ENCODE assay signal across 7 cellular contexts in genomic region chr5:14871084-14871572, GRCh38. TPM values are rescaled to one million over a fixed set of nuclear protein-coding genes. Genes with fewer than 3 reads are reported as not detected.
DNase-seq lines count a peak whose midpoint lies in the region; ATAC-seq and TF ChIP-seq lines count a peak whose summit lies in the region.

No MANE protein-coding gene starts in this region.

- BruUV-seq in Panc1 (replicated peaks; lab: Mats Ljungman, UMichigan): no TSS peak

- H3K4me3 ChIP-seq in Panc1 (ENCODE audit: low read depth in 2 of 2, low read length in 2 of 2) (peak overlapping the region; percentile 40 to 59), adrenal gland (peak overlapping the region in 3 of 4 donors; percentile 25 to 77 (median 31)), iPS-20b (ENCODE audit: low read length) (peak overlapping the region; percentile 74)

- H3K4me1 ChIP-seq in Panc1 (ENCODE audit: control insufficient read depth, insufficient read depth, low read length) (peaks cover 4% of the 10 kb centered on the region; the same call in 1 of the 2 replicates), adrenal gland (replicated peaks in 1 of 2) (peaks cover 0 to 12% of the 10 kb centered on the region in 2 donors), iPS-20b (ENCODE audit: insufficient read depth, low read length) (peaks cover 2% of the 10 kb centered on the region; the same call in 1 of the 2 replicates)

- intact Hi-C loops in Panc1 (cut with micrococcal nuclease; ENCODE audit: unreplicated experiment) (loop anchor here (5.0 kb wide), 2 partner anchors 131 to 144 kb away; no protein-coding TSS in a partner anchor), adrenal gland (cut with DNase I) (loop anchor here in 1 of 2 donors (10.0 kb wide), 1 partner anchor 134 kb away; no protein-coding TSS in a partner anchor)

- CTCF ChIA-PET in Panc1 (lab: Charles Lee): interaction anchor here (0.6 kb wide), 1 partner anchor 62 kb away, joined by 3 read pairs; no protein-coding TSS in a partner anchor

- H3K27ac ChIP-seq in Panc1 (ENCODE audit: low read length): no peak overlapping the region
- H3K27ac ChIP-seq in adrenal gland: peak overlapping the region in 4 of 5 donors; percentile 21 to 97 (median 52)
- no peak overlapping the region for H3K27ac ChIP-seq in iPS-20b (ENCODE audit: low read length)

- peaks cover 24% of the 10 kb centered on the region for H3K27me3 ChIP-seq in Panc1 (ENCODE audit: control insufficient read depth, insufficient read depth, low read length)
- H3K27me3 ChIP-seq in adrenal gland: no peaks in the 10 kb centered on the region
- peaks cover 55% of the 10 kb centered on the region for H3K27me3 ChIP-seq in iPS-20b (ENCODE audit: insufficient read depth, low read length)

- no peak for DNase-seq in Panc1 (ENCODE audit: low read depth, low spot score)
- peak in 5 of 7 donors; percentile 16 to 62 (median 35) for DNase-seq in adrenal gland
- peak; percentile 25 for DNase-seq in stimulated activated CD4-positive, alpha-beta T cell treated with anti-CD3 and anti-CD28 coated beads, Interleukin-12 subunit alpha, Interleukin-12 subunit beta, amount 100 ng/mL, for 4 hours
- DNase-seq in OCI-M2 (lab: John Stamatoyannopoulos, UW; ENCODE audit: unreplicated experiment): no peak

- 0 to 4% (median 1%) methylated on average over 3 to 37 of the region's 37 CpGs for WGBS in adrenal gland, 4 donors

- in situ Hi-C loops in Panc1 (cut with HindIII; ENCODE audit: low pct_unique_long_range_greater_than_20kb, low sequenced_read_pairs): no loop called here

- no peak for TF ChIP-seq CTCF in Panc1 (IDR thresholded peaks at IDR 0.05)
- no peak for TF ChIP-seq CTCF in adrenal gland (IDR thresholded peaks at IDR 0.05)

- ATAC-seq in GM18519 (IDR thresholded peaks at IDR 0.05; ENCODE audit: low FRiP score, unreplicated experiment) (peak; percentile 0), HG02623 (IDR thresholded peaks at IDR 0.05; ENCODE audit: unreplicated experiment) (peak; percentile 11), Panc1 (peak; percentile 26)

- H3K9ac ChIP-seq in iPS-20b (ENCODE audit: low read depth, low read length): no peak overlapping the region; the same call in 1 of the 2 replicates

- 0 out of 2 replicates have a peak, but pooled peaks cover 2% of the 10 kb centered on the region for H3K36me3 ChIP-seq in Panc1 (ENCODE audit: control insufficient read depth, insufficient read depth, low read length)
- no peaks in the 10 kb centered on the region for H3K36me3 ChIP-seq in adrenal gland (replicated peaks in 1 of 2)
- H3K36me3 ChIP-seq in iPS-20b (ENCODE audit: insufficient read depth, low read depth, low read length): no peaks in the 10 kb centered on the region

- POLR2A ChIA-PET in Panc1 (lab: Charles Lee): no interaction called here

- H3K9me3 ChIP-seq in Panc1 (ENCODE audit: control insufficient read depth, insufficient read depth, low read depth, low read length) (no peaks in the 10 kb centered on the region), adrenal gland (replicated peaks in 1 of 3) (peaks cover 0 to 2% (median 0%) of the 10 kb centered on the region in 3 donors), iPS-20b (ENCODE audit: insufficient read depth, low read depth, low read length) (no peaks in the 10 kb centered on the region)

- no peak for TF ChIP-seq POLR2A in adrenal gland (IDR thresholded peaks at IDR 0.05)

RNA-seq across cellular contexts. Expression of gene ANKH, which starts 0.5 kb away (rescaled TPM):
- total RNA-seq in Panc1 (2021; ENCODE audit: unreplicated experiment): 11.2 TPM
- polyA plus RNA-seq in Panc1 (2012; ENCODE audit: insufficient read length): 9.7 TPM
- 10 to 100 TPM; 27.4 to 45.6 (median 34.4) TPM for total RNA-seq in adrenal gland
- 10 to 100 TPM; 15.0 to 17.5 (median 15.2) TPM for polyA plus RNA-seq in adrenal gland

Comparison
In these comparisons a context has a peak if more than half of its experiments do, and no peak if none do; other contexts are left out.
1. DNase-seq: peak in adrenal gland (5 of 7) and stimulated activated CD4-positive, alpha-beta T cell treated with anti-CD3 and anti-CD28 coated beads, Interleukin-12 subunit alpha, Interleukin-12 subunit beta, amount 100 ng/mL, for 4 hours (single experiment); none in Panc1 (single experiment) and OCI-M2 (single experiment).
2. H3K27ac ChIP-seq: peak in adrenal gland (4 of 5); none in Panc1 (single experiment) and iPS-20b (single experiment).
3. Peak in every context shown above with its lines, with median percentiles within 50 percentile points of each other: ATAC-seq and H3K4me3 ChIP-seq.